ENCODE assay signal across 1 cellular context in the genomic region with DNA sequence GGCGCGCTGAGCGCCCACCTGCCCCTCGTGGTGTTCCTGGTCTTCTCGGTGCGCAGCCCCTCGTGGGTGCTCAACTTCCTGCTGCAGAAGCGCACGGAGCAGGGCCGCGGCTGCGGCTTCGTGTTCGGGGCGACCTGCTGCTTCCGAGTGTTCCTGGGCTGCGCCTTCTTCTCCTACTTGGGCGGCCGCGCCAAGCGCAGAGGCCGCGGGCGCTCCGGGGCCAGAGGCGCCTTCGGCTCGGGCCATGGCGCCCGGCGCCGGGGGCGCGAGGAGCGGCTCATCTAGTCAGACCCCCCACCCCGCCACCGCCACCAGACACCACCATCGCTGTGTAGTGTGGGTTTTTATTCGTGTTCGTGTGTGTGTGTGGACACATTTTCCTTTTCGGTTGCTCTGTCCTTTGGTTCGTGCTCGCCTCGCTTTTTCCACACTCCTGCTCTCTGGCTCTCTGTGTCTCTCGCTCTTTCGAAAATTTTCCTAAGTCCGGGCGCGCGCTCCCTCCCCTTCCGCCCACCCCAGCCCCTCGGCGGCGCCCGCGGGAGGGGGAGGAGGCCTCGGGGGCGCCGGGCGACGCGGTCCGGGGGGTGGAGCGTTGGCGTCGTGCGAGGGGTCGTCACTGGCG.
A peak's percentile ranks its signal among the peaks of the same experiment; 100 is the strongest.
TF ChIP-seq lines count a peak whose summit lies in the region.

No MANE protein-coding gene starts in this region.

TF ChIP-seq in K562, 482 proteins besides CTCF, POLR2A, EP300 and RAD21 (continues in another document):
- TF ChIP-seq ZFX (CRISPR knock-in tag; IDR thresholded peaks at IDR 0.05) (peak; percentile 50), POU5F1 (IDR thresholded peaks at IDR 0.05; ENCODE audit: borderline replicate concordance, low read depth, low read length, partially characterized antibody) (no peak), RBFOX2 (IDR thresholded peaks at IDR 0.05; ENCODE audit: low read depth, low read length) (peak; percentile 64), CBX2 (IDR thresholded peaks at IDR 0.05; ENCODE audit: insufficient read depth, low read length, poor library complexity, severe bottlenecking) (no peak), POLR2H (tag; IDR thresholded peaks at IDR 0.05; ENCODE audit: low read depth) (no peak), EGR1 (conservative IDR thresholded peaks at IDR 0.05) (peak; percentile 40), TRIM24 (IDR thresholded peaks at IDR 0.05) (no peak), CCNT2 (IDR thresholded peaks at IDR 0.05; ENCODE audit: borderline replicate concordance, extremely low read depth, insufficient read length, low read depth, low read length) (no peak), KAT2B (IDR thresholded peaks at IDR 0.05; ENCODE audit: low read depth, low read length) (no peak), GABPA (tag; conservative IDR thresholded peaks at IDR 0.05; ENCODE audit: low read depth) (no peak; the same call in 1 of the 2 replicates), ZC3H11A (IDR thresholded peaks at IDR 0.05; ENCODE audit: low read depth, low read length) (no peak), PCBP2 (IDR thresholded peaks at IDR 0.05; ENCODE audit: low read depth, low read length, poor library complexity, severe bottlenecking) (no peak), ZFPM2 (CRISPR knock-in tag; IDR thresholded peaks at IDR 0.05) (no peak), RBBP5 (IDR thresholded peaks at IDR 0.05; ENCODE audit: borderline replicate concordance, insufficient read depth, low read length, poor library complexity, severe bottlenecking) (no peak)
- TF ChIP-seq, protein P1, sequence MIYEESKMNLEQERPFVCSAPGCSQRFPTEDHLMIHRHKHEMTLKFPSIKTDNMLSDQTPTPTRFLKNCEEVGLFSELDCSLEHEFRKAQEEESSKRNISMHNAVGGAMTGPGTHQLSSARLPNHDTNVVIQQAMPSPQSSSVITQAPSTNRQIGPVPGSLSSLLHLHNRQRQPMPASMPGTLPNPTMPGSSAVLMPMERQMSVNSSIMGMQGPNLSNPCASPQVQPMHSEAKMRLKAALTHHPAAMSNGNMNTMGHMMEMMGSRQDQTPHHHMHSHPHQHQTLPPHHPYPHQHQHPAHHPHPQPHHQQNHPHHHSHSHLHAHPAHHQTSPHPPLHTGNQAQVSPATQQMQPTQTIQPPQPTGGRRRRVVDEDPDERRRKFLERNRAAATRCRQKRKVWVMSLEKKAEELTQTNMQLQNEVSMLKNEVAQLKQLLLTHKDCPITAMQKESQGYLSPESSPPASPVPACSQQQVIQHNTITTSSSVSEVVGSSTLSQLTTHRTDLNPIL (CRISPR knock-in tag; IDR thresholded peaks at IDR 0.05): no peak
- TF ChIP-seq, protein P2, sequence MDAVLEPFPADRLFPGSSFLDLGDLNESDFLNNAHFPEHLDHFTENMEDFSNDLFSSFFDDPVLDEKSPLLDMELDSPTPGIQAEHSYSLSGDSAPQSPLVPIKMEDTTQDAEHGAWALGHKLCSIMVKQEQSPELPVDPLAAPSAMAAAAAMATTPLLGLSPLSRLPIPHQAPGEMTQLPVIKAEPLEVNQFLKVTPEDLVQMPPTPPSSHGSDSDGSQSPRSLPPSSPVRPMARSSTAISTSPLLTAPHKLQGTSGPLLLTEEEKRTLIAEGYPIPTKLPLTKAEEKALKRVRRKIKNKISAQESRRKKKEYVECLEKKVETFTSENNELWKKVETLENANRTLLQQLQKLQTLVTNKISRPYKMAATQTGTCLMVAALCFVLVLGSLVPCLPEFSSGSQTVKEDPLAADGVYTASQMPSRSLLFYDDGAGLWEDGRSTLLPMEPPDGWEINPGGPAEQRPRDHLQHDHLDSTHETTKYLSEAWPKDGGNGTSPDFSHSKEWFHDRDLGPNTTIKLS (IDR thresholded peaks at IDR 0.05; ENCODE audit: borderline replicate concordance, low read depth): no peak
- TF ChIP-seq, protein P3, sequence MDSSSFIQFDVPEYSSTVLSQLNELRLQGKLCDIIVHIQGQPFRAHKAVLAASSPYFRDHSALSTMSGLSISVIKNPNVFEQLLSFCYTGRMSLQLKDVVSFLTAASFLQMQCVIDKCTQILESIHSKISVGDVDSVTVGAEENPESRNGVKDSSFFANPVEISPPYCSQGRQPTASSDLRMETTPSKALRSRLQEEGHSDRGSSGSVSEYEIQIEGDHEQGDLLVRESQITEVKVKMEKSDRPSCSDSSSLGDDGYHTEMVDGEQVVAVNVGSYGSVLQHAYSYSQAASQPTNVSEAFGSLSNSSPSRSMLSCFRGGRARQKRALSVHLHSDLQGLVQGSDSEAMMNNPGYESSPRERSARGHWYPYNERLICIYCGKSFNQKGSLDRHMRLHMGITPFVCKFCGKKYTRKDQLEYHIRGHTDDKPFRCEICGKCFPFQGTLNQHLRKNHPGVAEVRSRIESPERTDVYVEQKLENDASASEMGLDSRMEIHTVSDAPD (CRISPR knock-in tag; IDR thresholded peaks at IDR 0.05): no peak
- TF ChIP-seq, protein P4, sequence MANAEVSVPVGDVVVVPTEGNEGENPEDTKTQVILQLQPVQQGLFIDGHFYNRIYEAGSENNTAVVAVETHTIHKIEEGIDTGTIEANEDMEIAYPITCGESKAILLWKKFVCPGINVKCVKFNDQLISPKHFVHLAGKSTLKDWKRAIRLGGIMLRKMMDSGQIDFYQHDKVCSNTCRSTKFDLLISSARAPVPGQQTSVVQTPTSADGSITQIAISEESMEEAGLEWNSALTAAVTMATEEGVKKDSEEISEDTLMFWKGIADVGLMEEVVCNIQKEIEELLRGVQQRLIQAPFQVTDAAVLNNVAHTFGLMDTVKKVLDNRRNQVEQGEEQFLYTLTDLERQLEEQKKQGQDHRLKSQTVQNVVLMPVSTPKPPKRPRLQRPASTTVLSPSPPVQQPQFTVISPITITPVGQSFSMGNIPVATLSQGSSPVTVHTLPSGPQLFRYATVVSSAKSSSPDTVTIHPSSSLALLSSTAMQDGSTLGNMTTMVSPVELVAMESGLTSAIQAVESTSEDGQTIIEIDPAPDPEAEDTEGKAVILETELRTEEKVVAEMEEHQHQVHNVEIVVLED (CRISPR knock-in tag; IDR thresholded peaks at IDR 0.05): 0 out of 2 replicates have a peak, but pooled peaks have one; percentile 23
- TF ChIP-seq, protein P5, sequence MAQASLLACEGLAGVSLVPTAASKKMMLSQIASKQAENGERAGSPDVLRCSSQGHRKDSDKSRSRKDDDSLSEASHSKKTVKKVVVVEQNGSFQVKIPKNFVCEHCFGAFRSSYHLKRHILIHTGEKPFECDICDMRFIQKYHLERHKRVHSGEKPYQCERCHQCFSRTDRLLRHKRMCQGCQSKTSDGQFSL (CRISPR knock-in tag; IDR thresholded peaks at IDR 0.05): peak; percentile 35; the same call in 1 of the 2 replicates
- TF ChIP-seq, protein P5 (tag; IDR thresholded peaks at IDR 0.05): no peak
- TF ChIP-seq, protein P6, sequence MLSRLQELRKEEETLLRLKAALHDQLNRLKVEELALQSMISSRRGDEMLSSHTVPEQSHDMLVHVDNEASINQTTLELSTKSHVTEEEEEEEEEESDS (CRISPR knock-in tag; IDR thresholded peaks at IDR 0.05): no peak
- TF ChIP-seq, protein P7, sequence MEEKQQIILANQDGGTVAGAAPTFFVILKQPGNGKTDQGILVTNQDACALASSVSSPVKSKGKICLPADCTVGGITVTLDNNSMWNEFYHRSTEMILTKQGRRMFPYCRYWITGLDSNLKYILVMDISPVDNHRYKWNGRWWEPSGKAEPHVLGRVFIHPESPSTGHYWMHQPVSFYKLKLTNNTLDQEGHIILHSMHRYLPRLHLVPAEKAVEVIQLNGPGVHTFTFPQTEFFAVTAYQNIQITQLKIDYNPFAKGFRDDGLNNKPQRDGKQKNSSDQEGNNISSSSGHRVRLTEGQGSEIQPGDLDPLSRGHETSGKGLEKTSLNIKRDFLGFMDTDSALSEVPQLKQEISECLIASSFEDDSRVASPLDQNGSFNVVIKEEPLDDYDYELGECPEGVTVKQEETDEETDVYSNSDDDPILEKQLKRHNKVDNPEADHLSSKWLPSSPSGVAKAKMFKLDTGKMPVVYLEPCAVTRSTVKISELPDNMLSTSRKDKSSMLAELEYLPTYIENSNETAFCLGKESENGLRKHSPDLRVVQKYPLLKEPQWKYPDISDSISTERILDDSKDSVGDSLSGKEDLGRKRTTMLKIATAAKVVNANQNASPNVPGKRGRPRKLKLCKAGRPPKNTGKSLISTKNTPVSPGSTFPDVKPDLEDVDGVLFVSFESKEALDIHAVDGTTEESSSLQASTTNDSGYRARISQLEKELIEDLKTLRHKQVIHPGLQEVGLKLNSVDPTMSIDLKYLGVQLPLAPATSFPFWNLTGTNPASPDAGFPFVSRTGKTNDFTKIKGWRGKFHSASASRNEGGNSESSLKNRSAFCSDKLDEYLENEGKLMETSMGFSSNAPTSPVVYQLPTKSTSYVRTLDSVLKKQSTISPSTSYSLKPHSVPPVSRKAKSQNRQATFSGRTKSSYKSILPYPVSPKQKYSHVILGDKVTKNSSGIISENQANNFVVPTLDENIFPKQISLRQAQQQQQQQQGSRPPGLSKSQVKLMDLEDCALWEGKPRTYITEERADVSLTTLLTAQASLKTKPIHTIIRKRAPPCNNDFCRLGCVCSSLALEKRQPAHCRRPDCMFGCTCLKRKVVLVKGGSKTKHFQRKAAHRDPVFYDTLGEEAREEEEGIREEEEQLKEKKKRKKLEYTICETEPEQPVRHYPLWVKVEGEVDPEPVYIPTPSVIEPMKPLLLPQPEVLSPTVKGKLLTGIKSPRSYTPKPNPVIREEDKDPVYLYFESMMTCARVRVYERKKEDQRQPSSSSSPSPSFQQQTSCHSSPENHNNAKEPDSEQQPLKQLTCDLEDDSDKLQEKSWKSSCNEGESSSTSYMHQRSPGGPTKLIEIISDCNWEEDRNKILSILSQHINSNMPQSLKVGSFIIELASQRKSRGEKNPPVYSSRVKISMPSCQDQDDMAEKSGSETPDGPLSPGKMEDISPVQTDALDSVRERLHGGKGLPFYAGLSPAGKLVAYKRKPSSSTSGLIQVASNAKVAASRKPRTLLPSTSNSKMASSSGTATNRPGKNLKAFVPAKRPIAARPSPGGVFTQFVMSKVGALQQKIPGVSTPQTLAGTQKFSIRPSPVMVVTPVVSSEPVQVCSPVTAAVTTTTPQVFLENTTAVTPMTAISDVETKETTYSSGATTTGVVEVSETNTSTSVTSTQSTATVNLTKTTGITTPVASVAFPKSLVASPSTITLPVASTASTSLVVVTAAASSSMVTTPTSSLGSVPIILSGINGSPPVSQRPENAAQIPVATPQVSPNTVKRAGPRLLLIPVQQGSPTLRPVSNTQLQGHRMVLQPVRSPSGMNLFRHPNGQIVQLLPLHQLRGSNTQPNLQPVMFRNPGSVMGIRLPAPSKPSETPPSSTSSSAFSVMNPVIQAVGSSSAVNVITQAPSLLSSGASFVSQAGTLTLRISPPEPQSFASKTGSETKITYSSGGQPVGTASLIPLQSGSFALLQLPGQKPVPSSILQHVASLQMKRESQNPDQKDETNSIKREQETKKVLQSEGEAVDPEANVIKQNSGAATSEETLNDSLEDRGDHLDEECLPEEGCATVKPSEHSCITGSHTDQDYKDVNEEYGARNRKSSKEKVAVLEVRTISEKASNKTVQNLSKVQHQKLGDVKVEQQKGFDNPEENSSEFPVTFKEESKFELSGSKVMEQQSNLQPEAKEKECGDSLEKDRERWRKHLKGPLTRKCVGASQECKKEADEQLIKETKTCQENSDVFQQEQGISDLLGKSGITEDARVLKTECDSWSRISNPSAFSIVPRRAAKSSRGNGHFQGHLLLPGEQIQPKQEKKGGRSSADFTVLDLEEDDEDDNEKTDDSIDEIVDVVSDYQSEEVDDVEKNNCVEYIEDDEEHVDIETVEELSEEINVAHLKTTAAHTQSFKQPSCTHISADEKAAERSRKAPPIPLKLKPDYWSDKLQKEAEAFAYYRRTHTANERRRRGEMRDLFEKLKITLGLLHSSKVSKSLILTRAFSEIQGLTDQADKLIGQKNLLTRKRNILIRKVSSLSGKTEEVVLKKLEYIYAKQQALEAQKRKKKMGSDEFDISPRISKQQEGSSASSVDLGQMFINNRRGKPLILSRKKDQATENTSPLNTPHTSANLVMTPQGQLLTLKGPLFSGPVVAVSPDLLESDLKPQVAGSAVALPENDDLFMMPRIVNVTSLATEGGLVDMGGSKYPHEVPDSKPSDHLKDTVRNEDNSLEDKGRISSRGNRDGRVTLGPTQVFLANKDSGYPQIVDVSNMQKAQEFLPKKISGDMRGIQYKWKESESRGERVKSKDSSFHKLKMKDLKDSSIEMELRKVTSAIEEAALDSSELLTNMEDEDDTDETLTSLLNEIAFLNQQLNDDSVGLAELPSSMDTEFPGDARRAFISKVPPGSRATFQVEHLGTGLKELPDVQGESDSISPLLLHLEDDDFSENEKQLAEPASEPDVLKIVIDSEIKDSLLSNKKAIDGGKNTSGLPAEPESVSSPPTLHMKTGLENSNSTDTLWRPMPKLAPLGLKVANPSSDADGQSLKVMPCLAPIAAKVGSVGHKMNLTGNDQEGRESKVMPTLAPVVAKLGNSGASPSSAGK (IDR thresholded peaks at IDR 0.05): peak; percentile 76
- TF ChIP-seq, protein P8, sequence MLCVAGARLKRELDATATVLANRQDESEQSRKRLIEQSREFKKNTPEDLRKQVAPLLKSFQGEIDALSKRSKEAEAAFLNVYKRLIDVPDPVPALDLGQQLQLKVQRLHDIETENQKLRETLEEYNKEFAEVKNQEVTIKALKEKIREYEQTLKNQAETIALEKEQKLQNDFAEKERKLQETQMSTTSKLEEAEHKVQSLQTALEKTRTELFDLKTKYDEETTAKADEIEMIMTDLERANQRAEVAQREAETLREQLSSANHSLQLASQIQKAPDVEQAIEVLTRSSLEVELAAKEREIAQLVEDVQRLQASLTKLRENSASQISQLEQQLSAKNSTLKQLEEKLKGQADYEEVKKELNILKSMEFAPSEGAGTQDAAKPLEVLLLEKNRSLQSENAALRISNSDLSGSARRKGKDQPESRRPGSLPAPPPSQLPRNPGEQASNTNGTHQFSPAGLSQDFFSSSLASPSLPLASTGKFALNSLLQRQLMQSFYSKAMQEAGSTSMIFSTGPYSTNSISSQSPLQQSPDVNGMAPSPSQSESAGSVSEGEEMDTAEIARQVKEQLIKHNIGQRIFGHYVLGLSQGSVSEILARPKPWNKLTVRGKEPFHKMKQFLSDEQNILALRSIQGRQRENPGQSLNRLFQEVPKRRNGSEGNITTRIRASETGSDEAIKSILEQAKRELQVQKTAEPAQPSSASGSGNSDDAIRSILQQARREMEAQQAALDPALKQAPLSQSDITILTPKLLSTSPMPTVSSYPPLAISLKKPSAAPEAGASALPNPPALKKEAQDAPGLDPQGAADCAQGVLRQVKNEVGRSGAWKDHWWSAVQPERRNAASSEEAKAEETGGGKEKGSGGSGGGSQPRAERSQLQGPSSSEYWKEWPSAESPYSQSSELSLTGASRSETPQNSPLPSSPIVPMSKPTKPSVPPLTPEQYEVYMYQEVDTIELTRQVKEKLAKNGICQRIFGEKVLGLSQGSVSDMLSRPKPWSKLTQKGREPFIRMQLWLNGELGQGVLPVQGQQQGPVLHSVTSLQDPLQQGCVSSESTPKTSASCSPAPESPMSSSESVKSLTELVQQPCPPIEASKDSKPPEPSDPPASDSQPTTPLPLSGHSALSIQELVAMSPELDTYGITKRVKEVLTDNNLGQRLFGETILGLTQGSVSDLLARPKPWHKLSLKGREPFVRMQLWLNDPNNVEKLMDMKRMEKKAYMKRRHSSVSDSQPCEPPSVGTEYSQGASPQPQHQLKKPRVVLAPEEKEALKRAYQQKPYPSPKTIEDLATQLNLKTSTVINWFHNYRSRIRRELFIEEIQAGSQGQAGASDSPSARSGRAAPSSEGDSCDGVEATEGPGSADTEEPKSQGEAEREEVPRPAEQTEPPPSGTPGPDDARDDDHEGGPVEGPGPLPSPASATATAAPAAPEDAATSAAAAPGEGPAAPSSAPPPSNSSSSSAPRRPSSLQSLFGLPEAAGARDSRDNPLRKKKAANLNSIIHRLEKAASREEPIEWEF (CRISPR knock-in tag; IDR thresholded peaks at IDR 0.05): no peak
